10 cellular contexts compared by ENCODE assay signal in genomic region chr2:53515435-53516332, GRCh38.
DNase-seq lines count a peak whose midpoint lies in the region; ATAC-seq and TF ChIP-seq lines count a peak whose summit lies in the region.
"Had no signal": no experiment of that assay in that cellular context is flagged by ENCODE, and none has a peak within 500 bp of the region (broad histone marks: within the 10 kb centered on the region; RNA-seq: fewer than 3 reads in every experiment).

No MANE protein-coding gene starts in this region.

- H3K9ac ChIP-seq in neural progenitor cell: no peak overlapping the region

- no peaks in the 10 kb centered on the region for H3K9me3 ChIP-seq in neural progenitor cell (ENCODE audit: low read depth)
- H3K9me3 ChIP-seq: SJCRH30 had no signal

- H3K4me2 ChIP-seq in neural progenitor cell: no peak overlapping the region

- H3K27me3 Mint-ChIP-seq in neural progenitor cell (ENCODE audit: insufficient read depth, low read depth): peaks cover 9% of the 10 kb centered on the region

- no peak overlapping the region for H3K27ac Mint-ChIP-seq in neural progenitor cell
- H3K27ac Mint-ChIP-seq: activated CD8-positive, alpha-beta T cell treated with anti-CD3 and anti-CD28 coated beads for 36 hours had no signal

- ATAC-seq in GM18907 (IDR thresholded peaks at IDR 0.05; ENCODE audit: unreplicated experiment) (no peak), GM18873 (IDR thresholded peaks at IDR 0.05; ENCODE audit: low FRiP score, unreplicated experiment) (no peak)
- ATAC-seq: activated CD8-positive, alpha-beta T cell treated with anti-CD3 and anti-CD28 coated beads for 36 hours had no signal

- H3K27me3 ChIP-seq in neural progenitor cell: no peaks in the 10 kb centered on the region

- H3K36me3 ChIP-seq in neural progenitor cell: no peaks in the 10 kb centered on the region
- H3K36me3 ChIP-seq: SJCRH30 had no signal

- H3F3A ChIP-seq in neural progenitor cell (ENCODE audit: low read depth): no peaks in the 10 kb centered on the region

- H4K20me1 ChIP-seq in neural progenitor cell (ENCODE audit: low read depth): no peaks in the 10 kb centered on the region

- H2AFZ ChIP-seq in neural progenitor cell (replicated peaks): peak overlapping the region; percentile 88

- H3K27ac ChIP-seq in caudate nucleus (ENCODE audit: low read depth, low read length) (no peak overlapping the region), neural progenitor cell (no peak overlapping the region)
- H3K27ac ChIP-seq: SJCRH30 had no signal

- POLR2A ChIA-PET in HEK293T (lab: Yijun Ruan, JAX): no interaction called here

- peak; percentile 38 for TF ChIP-seq CTCF in neural progenitor cell (IDR thresholded peaks at IDR 0.05)

- peak; percentile 45 for DNase-seq in NCI-H2107 treated with DMSO at 0.1 percent for 48 hours (lab: John Stamatoyannopoulos, UW; ENCODE audit: unreplicated experiment)
- DNase-seq in NCI-H2107 (lab: John Stamatoyannopoulos, UW): no peak
- DNase-seq in HuH-7 (ENCODE audit: low spot score): peak; percentile 23
- DNase-seq in caudate nucleus (lab: John Stamatoyannopoulos, UW): peak in 34 of 61 donors; percentile 2 to 84 (median 26)
- peak; percentile 39 for DNase-seq in neural progenitor cell (ENCODE audit: low spot score)
- no peak for DNase-seq in HEK293T (ENCODE audit: extremely low spot score)
- DNase-seq: activated CD8-positive, alpha-beta T cell treated with anti-CD3 and anti-CD28 coated beads for 36 hours had no signal

- CTCF ChIA-PET in HEK293T (lab: Yijun Ruan, JAX): no interaction called here

- H3K36me3 Mint-ChIP-seq in neural progenitor cell: no peaks in the 10 kb centered on the region

- H3K9me3 Mint-ChIP-seq in neural progenitor cell: no peaks in the 10 kb centered on the region
- H3K9me3 Mint-ChIP-seq: activated CD8-positive, alpha-beta T cell treated with anti-CD3 and anti-CD28 coated beads for 36 hours had no signal

- H3K4me1 Mint-ChIP-seq in neural progenitor cell: peaks cover 20% of the 10 kb centered on the region

- no peaks in the 10 kb centered on the region for H3K79me2 ChIP-seq in neural progenitor cell (ENCODE audit: low read depth)

- peaks cover 9% of the 10 kb centered on the region for H3K4me1 ChIP-seq in neural progenitor cell
- H3K4me1 ChIP-seq: SJCRH30 had no signal

- no peak overlapping the region for H3K4me3 ChIP-seq in neural progenitor cell
- H3K4me3 ChIP-seq: SJCRH30 had no signal

- H3K4me3 Mint-ChIP-seq in neural progenitor cell: no peak overlapping the region
- H3K4me3 Mint-ChIP-seq: activated CD8-positive, alpha-beta T cell treated with anti-CD3 and anti-CD28 coated beads for 36 hours had no signal

TF ChIP-seq in HEK293T, 16 proteins besides CTCF, POLR2A, EP300 and RAD21:
- no peak for TF ChIP-seq L3MBTL2 (conservative IDR thresholded peaks at IDR 0.05)
- no peak for TF ChIP-seq ZNF384 (IDR thresholded peaks at IDR 0.05)
- TF ChIP-seq PKNOX1 (IDR thresholded peaks at IDR 0.05): no peak

Comparison
In these comparisons a context has a peak if more than half of its experiments do, and no peak if none do; other contexts are left out.
1. DNase-seq: peak in NCI-H2107 treated with DMSO at 0.1 percent for 48 hours (single experiment), HuH-7 (single experiment), caudate nucleus (34 of 61) and neural progenitor cell (single experiment); none in NCI-H2107 (single experiment) and HEK293T (single experiment).